Comparison of ENCODE assay signal across 22 cellular contexts in genomic region chr12:106722854-106723253, GRCh38. TPM values are rescaled to one million over a fixed set of nuclear protein-coding genes. Genes with fewer than 3 reads are reported as not detected.
DNase-seq lines count a peak whose midpoint lies in the region; ATAC-seq, FAIRE-seq and TF ChIP-seq lines count a peak whose summit lies in the region.
"Had no signal": no experiment of that assay in that cellular context is flagged by ENCODE, and none has a peak within 500 bp of the region (broad histone marks: within the 10 kb centered on the region; RNA-seq: fewer than 3 reads in every experiment).

No MANE protein-coding gene starts in this region.

- ATAC-seq in K562: peak; percentile 77
- ATAC-seq in HG03039 (IDR thresholded peaks at IDR 0.05; ENCODE audit: unreplicated experiment): no peak
- no peak for ATAC-seq in upper lobe of right lung
- ATAC-seq: lower lobe of right lung, pancreas had no signal

- H3K9ac ChIP-seq in K562 (ENCODE audit: insufficient read depth in 1 of 2, low read depth in 2 of 2, low read length in 2 of 2): no peak overlapping the region

- no TSS peak for BruUV-seq in K562 (replicated peaks; lab: Mats Ljungman, UMichigan)

- TF ChIP-seq POLR2A in K562 (conservative IDR thresholded peaks at IDR 0.05): no peak

- DNase-seq in K562 (ENCODE audit: extremely low read depth in 1 of 4, low spot score in 3 of 4) (peak in 3 of 4 experiments; percentile 15 to 37 (median 28)), kidney epithelial cell (ENCODE audit: low read depth) (no peak), small intestine (no peak), NCI-H1048 (lab: John Stamatoyannopoulos, UW) (no peak), upper lobe of right lung (no peak)
- DNase-seq: activated CD4-positive, alpha-beta T cell treated with anti-CD3 and anti-CD28 coated beads, Interleukin-2, amount 50 U/mL, for 1 hour; activated CD8-positive, alpha-beta memory T cell treated with anti-CD3 and anti-CD28 coated beads, Interleukin-2, amount 50 U/mL, for 4 hours; activated effector memory CD4-positive, alpha-beta T cell treated with Interleukin-2 at 50 U/mL for 16 hours; central memory CD4-positive, alpha-beta T cell; DND-41; immature natural killer cell; lower lobe of right lung; NCI-H146; pancreas; stimulated activated CD4-positive, alpha-beta T cell treated with anti-CD3 and anti-CD28 coated beads, Interleukin-2, amount 100 ng/mL, for 24 hours; stimulated activated naive CD4-positive, alpha-beta T cell treated with Interleukin-2 at 50 U/mL for 16 hours; SW 1271 had no signal

- H3K4me3 ChIP-seq in DOHH2 (ENCODE audit: low read length) (no peak overlapping the region), HEK293 (ENCODE audit: low read depth, low read length) (no peak overlapping the region), K562 (no peak overlapping the region), kidney epithelial cell (ENCODE audit: low read depth, low read length) (no peak overlapping the region), small intestine (ENCODE audit: low read depth in 1 of 2, low read length in 2 of 2) (no peak overlapping the region), upper lobe of right lung (no peak overlapping the region)
- H3K4me3 ChIP-seq: esophagus muscularis mucosa, lower lobe of right lung, pancreas, tibial nerve had no signal

- H3K9me2 ChIP-seq in DOHH2 (replicated peaks; ENCODE audit: control insufficient read depth, low read length): no peaks in the 10 kb centered on the region

- H3K79me2 ChIP-seq in DOHH2 (ENCODE audit: control insufficient read depth, low read length) (no peaks in the 10 kb centered on the region), K562 (ENCODE audit: control insufficient read depth, insufficient read depth, low read length) (no peaks in the 10 kb centered on the region)

- H3K4me1 ChIP-seq in DOHH2 (ENCODE audit: control insufficient read depth, low read length): peaks cover 8% of the 10 kb centered on the region
- no peaks in the 10 kb centered on the region for H3K4me1 ChIP-seq in HEK293 (ENCODE audit: control insufficient read depth, insufficient read depth, low read length)
- H3K4me1 ChIP-seq in K562 (replicated peaks in 1 of 2; ENCODE audit: control insufficient read depth in 2 of 2, insufficient read depth in 2 of 2, low read length in 2 of 2): no peaks in the 10 kb centered on the region
- no peaks in the 10 kb centered on the region for H3K4me1 ChIP-seq in small intestine (ENCODE audit: control insufficient read depth in 2 of 2, insufficient read depth in 1 of 2, low read depth in 1 of 2, low read length in 1 of 2)
- no peaks in the 10 kb centered on the region for H3K4me1 ChIP-seq in upper lobe of right lung
- H3K4me1 ChIP-seq: esophagus muscularis mucosa, lower lobe of right lung, pancreas had no signal

- no peaks in the 10 kb centered on the region for H3K9me1 ChIP-seq in K562 (ENCODE audit: control insufficient read depth, insufficient read depth, low read length)

- in situ Hi-C loops in K562 (cut with MboI): no loop called here

- no peak for TF ChIP-seq EP300 in K562 (IDR thresholded peaks at IDR 0.05; ENCODE audit: low read length)

- H3K27me3 ChIP-seq in DOHH2 (ENCODE audit: control insufficient read depth, low read length): peaks cover 7% of the 10 kb centered on the region; the same call in 1 of the 2 replicates
- H3K27me3 ChIP-seq in K562 (ENCODE audit: control insufficient read depth in 2 of 2, insufficient read depth in 2 of 2, low read length in 2 of 2): peaks cover 6 to 13% of the 10 kb centered on the region in 2 experiments; a peak in 4 of 5 replicates
- no peaks in the 10 kb centered on the region for H3K27me3 ChIP-seq in kidney epithelial cell (ENCODE audit: control insufficient read depth, insufficient read depth, low read length)
- no peaks in the 10 kb centered on the region for H3K27me3 ChIP-seq in small intestine (ENCODE audit: control insufficient read depth in 2 of 2, insufficient read depth in 2 of 2, low read length in 2 of 2)
- peaks cover 7% of the 10 kb centered on the region for H3K27me3 ChIP-seq in upper lobe of right lung
- H3K27me3 ChIP-seq: esophagus muscularis mucosa, pancreas, tibial nerve had no signal

- WGBS in K562 (ENCODE audit: insufficient coverage, low coverage, missing lambda C conversion rate): 0% methylated on average over 3 of the region's 3 CpGs
- WGBS in small intestine, 3 donors: 56 to 80% (median 80%) methylated on average over 3 of the region's 3 CpGs

- H4K20me1 ChIP-seq in DOHH2 (ENCODE audit: control insufficient read depth, insufficient read depth, low read depth, low read length) (no peaks in the 10 kb centered on the region), K562 (replicated peaks; ENCODE audit: control insufficient read depth, insufficient read depth, low read length) (no peaks in the 10 kb centered on the region)

- no peaks in the 10 kb centered on the region for H3K9me3 ChIP-seq in DOHH2 (ENCODE audit: control insufficient read depth, insufficient read depth, low read length)
- H3K9me3 ChIP-seq in HEK293 (ENCODE audit: control insufficient read depth, insufficient read depth, low read depth, low read length): no peaks in the 10 kb centered on the region
- no peaks in the 10 kb centered on the region for H3K9me3 ChIP-seq in K562 (replicated peaks; ENCODE audit: control insufficient read depth, insufficient read depth, low read depth, low read length)
- H3K9me3 ChIP-seq in small intestine (ENCODE audit: control insufficient read depth, low read depth): no peaks in the 10 kb centered on the region
- H3K9me3 ChIP-seq in upper lobe of right lung: no peaks in the 10 kb centered on the region
- H3K9me3 ChIP-seq: esophagus muscularis mucosa, lower lobe of right lung, pancreas, tibial nerve had no signal

- H2AFZ ChIP-seq in K562 (ENCODE audit: low read depth, low read length): peak overlapping the region; percentile 49; the same call in 1 of the 2 replicates

- FAIRE-seq in K562 (lab: Jason Lieb, UNC) (no peak), small intestine (lab: Jason Lieb, UNC) (no peak)
- FAIRE-seq: pancreas had no signal

- H3K4me2 ChIP-seq in DOHH2 (ENCODE audit: low read length): no peak overlapping the region
- H3K4me2 ChIP-seq in K562 (ENCODE audit: insufficient read depth, low read length): no peak overlapping the region

- no peak for TF ChIP-seq RAD21 in K562 (CRISPR knock-in tag; conservative IDR thresholded peaks at IDR 0.05 in 1 of 2, IDR thresholded peaks at IDR 0.05 in 1 of 2)

- CTCF ChIA-PET in HEK293 (lab: Yijun Ruan, JAX) (interaction anchor here (1.0 kb wide), 1 partner anchor 12 kb away, joined by 3 read pairs; no protein-coding TSS in a partner anchor), K562 (lab: Yijun Ruan, JAX; ENCODE audit: low intra/inter-chr PET ratio) (interaction anchor here (1.0 kb wide), 1 partner anchor 118 kb away, joined by 4 read pairs; no protein-coding TSS in a partner anchor)

- POLR2A ChIA-PET in HEK293 (lab: Yijun Ruan, JAX): no interaction called here
- POLR2A ChIA-PET in K562 (lab: Yijun Ruan, JAX): interaction anchor here (0.6 to 2.2 kb wide), 4 partner anchors 10 to 924 kb away, joined by 3 to 5 read pairs (median 4); no protein-coding TSS in a partner anchor

- H3K27ac ChIP-seq in DOHH2 (ENCODE audit: low read depth, low read length) (no peak overlapping the region), HEK293 (ENCODE audit: extremely low read depth, low read depth, low read length) (no peak overlapping the region), K562 (ENCODE audit: extremely low read depth, low read depth, low read length) (no peak overlapping the region), small intestine (ENCODE audit: low read depth in 1 of 2, low read length in 1 of 2) (no peak overlapping the region), upper lobe of right lung (no peak overlapping the region)
- H3K27ac ChIP-seq: esophagus muscularis mucosa, lower lobe of right lung, pancreas, tibial nerve had no signal

- intact Hi-C loops in K562 (cut with micrococcal nuclease): loop anchor here (2.0 kb wide), 1 partner anchor 118 kb away; no protein-coding TSS in a partner anchor
- intact Hi-C loops in upper lobe of right lung (cut with DNase I): no loop called here

- H3F3A ChIP-seq in DOHH2 (ENCODE audit: control insufficient read depth, insufficient read depth): no peaks in the 10 kb centered on the region

- H3K36me3 ChIP-seq in DOHH2 (ENCODE audit: control insufficient read depth, low read length): no peaks in the 10 kb centered on the region
- no peaks in the 10 kb centered on the region for H3K36me3 ChIP-seq in HEK293 (ENCODE audit: control insufficient read depth in 2 of 2, insufficient read depth in 1 of 2, low read length in 2 of 2)
- H3K36me3 ChIP-seq in K562 (ENCODE audit: control insufficient read depth, insufficient read depth, low read length): no peaks in the 10 kb centered on the region
- H3K36me3 ChIP-seq in kidney epithelial cell (ENCODE audit: control insufficient read depth, insufficient read depth, low read length): no peaks in the 10 kb centered on the region
- H3K36me3 ChIP-seq in small intestine (ENCODE audit: control insufficient read depth in 2 of 2, insufficient read depth in 2 of 2, low read length in 2 of 2): no peaks in the 10 kb centered on the region
- no peaks in the 10 kb centered on the region for H3K36me3 ChIP-seq in upper lobe of right lung
- H3K36me3 ChIP-seq: esophagus muscularis mucosa, lower lobe of right lung, pancreas, tibial nerve had no signal

- TF ChIP-seq CTCF in DOHH2 (IDR thresholded peaks at IDR 0.05; ENCODE audit: low read depth, low read length, poor library complexity, severe bottlenecking) (peak; percentile 15), HEK293 (tag by site-specific recombination; IDR thresholded peaks at IDR 0.05) (no peak), K562 (IDR thresholded peaks at IDR 0.05 in 2 of 3, conservative IDR thresholded peaks at IDR 0.05 in 1 of 3; ENCODE audit: insufficient read depth in 2 of 3, low read depth in 1 of 3, low read length in 3 of 3) (peak; percentile 21 to 38 (median 27); a peak in 1 of 6 replicates), kidney epithelial cell (IDR thresholded peaks at IDR 0.05; ENCODE audit: insufficient read depth, low read length, poor library complexity, severe bottlenecking) (peak; percentile 3), upper lobe of right lung (IDR thresholded peaks at IDR 0.05) (no peak)

RNA-seq across cellular contexts. Expression of gene RIC8B, which starts 51.6 kb away (rescaled TPM):
- 9.0 and 16.7 TPM in 2 replicates for total RNA-seq in K562 (2011; cell fraction: chromatin; rRNA removed; ENCODE audit: low replicate concordance)
- 3.0 and 3.9 TPM in 2 replicates for total RNA-seq in K562 (2011; cell fraction: nucleolus; rRNA removed)
- 6.3 and 11.9 TPM in 2 replicates for total RNA-seq in K562 (2011; cell fraction: nucleoplasm; rRNA removed)
- total RNA-seq in K562 (2014; rRNA removed): 2.2 and 2.9 TPM in 2 replicates
- 5.6 and 5.9 TPM in 2 replicates for total RNA-seq in K562 (2014; rRNA removed; fragmentation: Illumina TruSeq; extraction: Trizol)
- 6.4 and 7.2 TPM in 2 replicates for total RNA-seq in K562 (2015; rRNA removed; fragmentation: Illumina TruSeq; extraction: Trizol)
- total RNA-seq in K562 (2021): 6.0 and 6.7 TPM in 2 replicates
- 6.1 and 8.1 TPM in 2 replicates for polyA plus RNA-seq in K562 (2011; rRNA removed)
- polyA plus RNA-seq in K562 (2011; cell fraction: cytosol; rRNA removed): 2.1 and 3.3 TPM in 2 replicates
- polyA plus RNA-seq in K562 (2011; cell fraction: nucleus; rRNA removed): 7.4 and 10.2 TPM in 2 replicates
- 5.0 and 5.8 TPM in 2 replicates for polyA plus RNA-seq in K562 (2012)
- 4.8 and 4.9 TPM in 2 replicates for polyA plus RNA-seq in K562 (2014; fragmentation: Illumina TruSeq; extraction: Trizol)
- 1 to 10 TPM in 1 of 2 experiments, under 1 TPM in 1; 0.92 to 1.6 TPM for polyA plus RNA-seq in K562 (2014; fragmentation: Nextera tagmentation; extraction: Ambion mirVana)
- 3.2 and 3.7 TPM in 2 replicates for polyA plus RNA-seq in K562 (2014; rRNA removed)
- polyA minus RNA-seq in K562 (2011; rRNA and poly(A)+ RNA removed): 17.3 and 20.0 TPM in 2 replicates
- 2.3 and 6.4 TPM in 2 replicates for polyA minus RNA-seq in K562 (2011; cell fraction: cytosol; rRNA and poly(A)+ RNA removed)
- 7.8 and 13.4 TPM in 2 replicates for polyA minus RNA-seq in K562 (2011; cell fraction: nucleus; rRNA and poly(A)+ RNA removed)
- 8.4 and 11.3 TPM in 2 replicates for total RNA-seq in kidney epithelial cell
- 1 to 10 TPM; 3.0 to 5.9 (median 4.9) TPM for polyA plus RNA-seq in small intestine
- total RNA-seq in upper lobe of right lung: 11.6 TPM

Comparison
In these comparisons a context has a peak if more than half of its experiments do, and no peak if none do; other contexts are left out.
1. CTCF ChIP-seq: peak in DOHH2 (single experiment), K562 (3 of 3) and kidney epithelial cell (single experiment); none in HEK293 (single experiment) and upper lobe of right lung (single experiment).
2. DNase-seq: peak in K562 (3 of 4); none in kidney epithelial cell (single experiment), small intestine (single experiment), NCI-H1048 (single experiment) and upper lobe of right lung (single experiment).